Comparison of ENCODE assay signal across 21 cellular contexts in genomic region chr17:57403241-57403640, GRCh38.
DNase-seq lines count a peak whose midpoint lies in the region; ATAC-seq, FAIRE-seq and TF ChIP-seq lines count a peak whose summit lies in the region.
"Had no signal": no experiment of that assay in that cellular context is flagged by ENCODE, and none has a peak within 500 bp of the region (broad histone marks: within the 10 kb centered on the region; RNA-seq: fewer than 3 reads in every experiment).

No MANE protein-coding gene starts in this region.

- POLR2A ChIA-PET in HepG2 (lab: Yijun Ruan, JAX), result no interaction called here

- intact Hi-C loops in HepG2 (cut with micrococcal nuclease; ENCODE audit: unreplicated experiment) (loop anchor here (10.0 kb wide), 1 partner anchor 118 kb away; no protein-coding TSS in a partner anchor), right lobe of liver (cut with DNase I) (no loop called here)

- H3K36me3 ChIP-seq in HepG2 (replicated peaks in 1 of 2; ENCODE audit: control insufficient read depth in 1 of 2, insufficient read depth in 2 of 2, low read length in 2 of 2) (peaks cover 21 to 47% of the 10 kb centered on the region in 2 experiments), right lobe of liver (no peaks in the 10 kb centered on the region)
- H3K36me3 ChIP-seq: transverse colon had no signal

- H3K4me1 Mint-ChIP-seq in glutamatergic neuron (ENCODE audit: low read depth, unreplicated experiment), result peaks cover 65% of the 10 kb centered on the region

- no peak for ATAC-seq in HepG2
- ATAC-seq in right lobe of liver, result no peak
- ATAC-seq: stimulated activated naive CD8-positive, alpha-beta T cell treated with anti-CD3 and anti-CD28 coated beads, Interleukin-15, Interleukin-2, amounts not matched to agents 100 U/mL and 50 U/mL, for 24 hours had no signal

- peaks cover 3% of the 10 kb centered on the region for H3K27me3 Mint-ChIP-seq in glutamatergic neuron (ENCODE audit: unreplicated experiment)
- H3K27me3 Mint-ChIP-seq: activated CD4-positive, alpha-beta memory T cell treated with anti-CD3 and anti-CD28 coated beads for 36 hours; dendritic cell treated with granulocyte-macrophage colony-stimulating factor and Interleukin-4, amounts not matched to agents 40 ng/mL and 50 ng/mL, for 4 days had no signal

- BruUV-seq in HepG2 (replicated peaks; lab: Mats Ljungman, UMichigan), result no TSS peak

- H3K79me2 ChIP-seq in HepG2 (ENCODE audit: insufficient read depth, low read length), result peaks cover 15% of the 10 kb centered on the region

- peak overlapping the region; percentile 71 for H3K4me3 Mint-ChIP-seq in glutamatergic neuron (ENCODE audit: unreplicated experiment)
- H3K4me3 Mint-ChIP-seq: activated CD4-positive, alpha-beta memory T cell treated with anti-CD3 and anti-CD28 coated beads for 36 hours; dendritic cell treated with granulocyte-macrophage colony-stimulating factor and Interleukin-4, amounts not matched to agents 40 ng/mL and 50 ng/mL, for 4 days had no signal

- H3K9ac ChIP-seq in HepG2 (ENCODE audit: insufficient read depth, low read depth, low read length), result no peak overlapping the region
- H3K9ac ChIP-seq: GM23248 had no signal

- H3K4me1 ChIP-seq in HepG2 (ENCODE audit: insufficient read depth, low read length) (peaks cover 54% of the 10 kb centered on the region), right lobe of liver (no peaks in the 10 kb centered on the region)
- H3K4me1 ChIP-seq: BE2C had no signal

- TF ChIP-seq POLR2A in HepG2 (IDR thresholded peaks at IDR 0.05; ENCODE audit: insufficient read depth in 1 of 2, low read depth in 2 of 2, low read length in 2 of 2) (no peak), right lobe of liver (IDR thresholded peaks at IDR 0.05) (no peak)

- no peak overlapping the region for H2AFZ ChIP-seq in HepG2 (ENCODE audit: low read length)
- H2AFZ ChIP-seq: GM23248 had no signal

- H3K27me3 ChIP-seq in HepG2 (ENCODE audit: control insufficient read depth in 1 of 2, insufficient read depth in 2 of 2, low read length in 2 of 2) (no peaks in the 10 kb centered on the region), right lobe of liver (no peaks in the 10 kb centered on the region)
- H3K27me3 ChIP-seq: BE2C, heart left ventricle, transverse colon had no signal

- in situ Hi-C loops in HepG2 (cut with HindIII; ENCODE audit: extremely low pct_ligation_motif_present, low pct_unique_long_range_greater_than_20kb), result no loop called here

- 91% methylated on average over 2 of the region's 2 CpGs for whole genome bisulfite sequencing in HepG2 (ENCODE audit: low lambda C conversion rate)
- 92% methylated on average over 2 of the region's 2 CpGs for WGBS in right lobe of liver (ENCODE audit: insufficient coverage, low coverage, low lambda C conversion rate, missing lambda C conversion rate)

- H3K9me3 ChIP-seq in HepG2 (ENCODE audit: low read length) (no peaks in the 10 kb centered on the region), right lobe of liver (no peaks in the 10 kb centered on the region)
- H3K9me3 ChIP-seq: BE2C, heart left ventricle, transverse colon had no signal

- H3K9me3 Mint-ChIP-seq in glutamatergic neuron (ENCODE audit: unreplicated experiment), result peaks cover 4% of the 10 kb centered on the region
- H3K9me3 Mint-ChIP-seq: activated CD4-positive, alpha-beta memory T cell treated with anti-CD3 and anti-CD28 coated beads for 36 hours; dendritic cell treated with granulocyte-macrophage colony-stimulating factor and Interleukin-4, amounts not matched to agents 40 ng/mL and 50 ng/mL, for 4 days had no signal

- TF ChIP-seq RAD21 in HepG2 (CRISPR knock-in tag; IDR thresholded peaks at IDR 0.05), result no peak

- CTCF ChIA-PET in HepG2 (lab: Yijun Ruan, JAX; ENCODE audit: low intra/inter-chr PET ratio, low total read pairs), result interaction anchor here (1.9 to 2.8 kb wide), 2 partner anchors 160 kb away, joined by 10 to 20 read pairs; no protein-coding TSS in a partner anchor

- H3K36me3 Mint-ChIP-seq in glutamatergic neuron (ENCODE audit: unreplicated experiment), result no peaks in the 10 kb centered on the region

- no peak overlapping the region for H3K4me2 ChIP-seq in HepG2 (ENCODE audit: low read depth, low read length)

- TF ChIP-seq CTCF in HepG2 (CRISPR knock-in tag; IDR thresholded peaks at IDR 0.05) (no peak), right lobe of liver (IDR thresholded peaks at IDR 0.05) (no peak), glutamatergic neuron (IDR thresholded peaks at IDR 0.05; ENCODE audit: partially characterized antibody, unreplicated experiment) (no peak)

- DNase-seq in HepG2 (ENCODE audit: low spot score), result no peak
- no peak for DNase-seq in right lobe of liver
- DNase-seq in glutamatergic neuron, result no peak
- peak in 38 of 56 donors; percentile 9 to 73 (median 46) for DNase-seq in nucleus accumbens (lab: John Stamatoyannopoulos, UW)
- no peak for DNase-seq in cortex of kidney (lab: John Stamatoyannopoulos, UW)
- no peak for DNase-seq in HTR-8/SVneo (ENCODE audit: insufficient read length, low spot score)
- DNase-seq in RCC 7860 (ENCODE audit: low spot score), result no peak
- DNase-seq in GM19240 (ENCODE audit: insufficient read length, low spot score), result no peak
- DNase-seq: activated CD4-positive, alpha-beta memory T cell treated with anti-CD3 and anti-CD28 coated beads for 36 hours; activated effector memory CD4-positive, alpha-beta T cell treated with Interleukin-2 at 50 U/mL for 16 hours; BE2C; GM23248; heart left ventricle; NCI-H1436; OCI-M1; SHP77; stimulated activated CD4-positive, alpha-beta T cell treated with anti-CD3 and anti-CD28 coated beads, Interleukin-2, amount 100 ng/mL, for 48 hours; stimulated activated naive CD8-positive, alpha-beta T cell treated with anti-CD3 and anti-CD28 coated beads, Interleukin-15, Interleukin-2, amounts not matched to agents 100 U/mL and 50 U/mL, for 24 hours; transverse colon had no signal

- H3K27ac Mint-ChIP-seq in glutamatergic neuron (ENCODE audit: unreplicated experiment), result peak overlapping the region; percentile 57
- H3K27ac Mint-ChIP-seq: activated CD4-positive, alpha-beta memory T cell treated with anti-CD3 and anti-CD28 coated beads for 36 hours; dendritic cell treated with granulocyte-macrophage colony-stimulating factor and Interleukin-4, amounts not matched to agents 40 ng/mL and 50 ng/mL, for 4 days had no signal

- no peaks in the 10 kb centered on the region for H4K20me1 ChIP-seq in HepG2 (ENCODE audit: insufficient read depth, low read length)

- TF ChIP-seq EP300 in HepG2 (IDR thresholded peaks at IDR 0.05; ENCODE audit: low read depth in 2 of 2, low read length in 2 of 2) (no peak), HepG2 (CRISPR knock-in tag; IDR thresholded peaks at IDR 0.05; ENCODE audit: borderline replicate concordance) (no peak)

- H3K4me3 ChIP-seq in HepG2 (replicated peaks in 1 of 3; ENCODE audit: insufficient read depth in 1 of 3, low read depth in 2 of 3, low read length in 3 of 3), result no peak overlapping the region
- no peak overlapping the region for H3K4me3 ChIP-seq in right lobe of liver
- H3K4me3 ChIP-seq: GM23248, heart left ventricle, transverse colon had no signal

- FAIRE-seq in HepG2 (lab: Jason Lieb, UNC) (no peak), HTR-8/SVneo (lab: Jason Lieb, UNC) (no peak), RCC 7860 (lab: Jason Lieb, UNC) (no peak)
- FAIRE-seq: A204.1 had no signal

- H3K27ac ChIP-seq in HepG2 (ENCODE audit: extremely low read length, insufficient read depth, low read length) (no peak overlapping the region), right lobe of liver (no peak overlapping the region)
- H3K27ac ChIP-seq: GM23248, transverse colon had no signal

TF ChIP-seq in HepG2, 621 proteins besides CTCF, POLR2A, EP300 and RAD21:
- TF ChIP-seq ARID2 (CRISPR knock-in tag; IDR thresholded peaks at IDR 0.05; ENCODE audit: borderline replicate concordance) (0 out of 2 replicates have a peak, but pooled peaks have one; percentile 44), JARID2 (CRISPR knock-in tag; IDR thresholded peaks at IDR 0.05; ENCODE audit: insufficient replicate concordance) (no peak)

Comparison
In these comparisons a context has a peak if more than half of its experiments do, and no peak if none do; other contexts are left out.
1. DNase-seq: peak in nucleus accumbens (38 of 56); none in HepG2 (single experiment), right lobe of liver (0 of 3), glutamatergic neuron (single experiment), cortex of kidney (single experiment), HTR-8/SVneo (single experiment), RCC 7860 (single experiment) and GM19240 (single experiment).